15 cellular contexts compared by ENCODE assay signal in genomic region chr22:28139993-28140392, GRCh38.
A peak's percentile ranks its signal among the peaks of the same experiment; 100 is the strongest.
DNase-seq lines count a peak whose midpoint lies in the region; ATAC-seq and TF ChIP-seq lines count a peak whose summit lies in the region.
"Had no signal": no experiment of that assay in that cellular context is flagged by ENCODE, and none has a peak within 500 bp of the region (broad histone marks: within the 10 kb centered on the region; RNA-seq: fewer than 3 reads in every experiment).

No MANE protein-coding gene starts in this region.

- H3K27me3 ChIP-seq in ACC112 (ENCODE audit: insufficient read depth, low read length), result no peaks in the 10 kb centered on the region
- no peaks in the 10 kb centered on the region for H3K27me3 ChIP-seq in IMR-90 (ENCODE audit: control insufficient read depth, insufficient read depth, low read length)
- H3K27me3 ChIP-seq in H7 (ENCODE audit: control insufficient read depth, insufficient read depth, low read length), result no peaks in the 10 kb centered on the region

- peak overlapping the region; percentile 90 for H2BK20ac ChIP-seq in IMR-90 (ENCODE audit: low read depth, low read length)

- peak overlapping the region; percentile 58 for H3K4me2 ChIP-seq in IMR-90 (ENCODE audit: low read depth, low read length)

- H3K18ac ChIP-seq in IMR-90 (ENCODE audit: low read depth, low read length), result peak overlapping the region; percentile 92

- H3K27ac ChIP-seq in ACC112 (ENCODE audit: low read depth, low read length), result peak overlapping the region; percentile 79
- H3K27ac ChIP-seq in IMR-90 (ENCODE audit: insufficient read depth, low read length), result peak overlapping the region; percentile 68
- H3K27ac ChIP-seq: HL-60, thoracic aorta had no signal

- CTCF ChIA-PET in IMR-90 (lab: Yijun Ruan, JAX), result interaction anchor here (0.5 kb wide), 1 partner anchor 71 kb away, joined by 3 read pairs; no protein-coding TSS in a partner anchor

- H3K9me3 ChIP-seq in IMR-90 (ENCODE audit: control insufficient read depth, insufficient read depth, low read length), result no peaks in the 10 kb centered on the region; the same call in 1 of the 2 replicates
- H3K9me3 ChIP-seq: thoracic aorta had no signal

- H3K4me1 ChIP-seq in ACC112 (ENCODE audit: control insufficient read depth, insufficient read depth, low read length, unreplicated experiment) (peaks cover 47% of the 10 kb centered on the region), IMR-90 (ENCODE audit: control insufficient read depth, insufficient read depth, low read length) (peaks cover 25% of the 10 kb centered on the region)

- peaks cover 0 to 3% of the 10 kb centered on the region in 2 experiments; a peak in 2 of 4 replicates for H3K79me1 ChIP-seq in IMR-90 (ENCODE audit: low read depth in 1 of 2, low read length in 2 of 2)

- ATAC-seq in IMR-90 (ENCODE audit: low read depth) (peak; percentile 85), HG03354 (IDR thresholded peaks at IDR 0.05; ENCODE audit: poor library complexity, severe bottlenecking, unreplicated experiment) (no peak), HG03442 (IDR thresholded peaks at IDR 0.05; ENCODE audit: unreplicated experiment) (no peak)
- ATAC-seq: activated T-cell treated with anti-CD3 and anti-CD28 coated beads, Interleukin-2, amount 50 U/mL, for 4 hours had no signal

- H3K27ac Mint-ChIP-seq in mesothelial cell of epicardium, result peak overlapping the region; percentile 81
- H3K27ac Mint-ChIP-seq: activated B cell treated with CpG ODN at 0.5 μM for 24 hours, B cell had no signal

- intact Hi-C loops in IMR-90 (cut with micrococcal nuclease), result loop anchor here (5.0 kb wide), 1 partner anchor 302 kb away; no protein-coding TSS in a partner anchor

- H2AK9ac ChIP-seq in IMR-90 (replicated peaks; ENCODE audit: low read depth, low read length, poor library complexity), result no peak overlapping the region

- DNase-seq in IMR-90 (peak; percentile 93), dedifferentiated amniotic fluid mesenchymal stem cell (ENCODE audit: extremely low spot score) (peak; percentile 74), mesothelial cell of epicardium (ENCODE audit: low spot score in 2 of 2, unreplicated experiment in 2 of 2) (no peak), NCI-H82 treated with DMSO at 0.1 percent for 48 hours (lab: John Stamatoyannopoulos, UW; ENCODE audit: unreplicated experiment) (no peak), H7 (no peak)
- DNase-seq: activated B cell treated with CpG ODN at 0.5 μM for 24 hours; activated T-cell treated with anti-CD3 and anti-CD28 coated beads, Interleukin-2, amount 50 U/mL, for 4 hours; caudate nucleus had no signal

- in situ Hi-C loops in IMR-90 (cut with MboI; ENCODE audit: low sequenced_read_pairs), result no loop called here

- peak overlapping the region; percentile 18 to 85; a peak in 3 of 4 replicates for H4K8ac ChIP-seq in IMR-90 (ENCODE audit: low read depth in 2 of 2, low read length in 2 of 2)

- no CpG with 5 or more reads among the region's 2 CpGs for WGBS in IMR-90 (ENCODE audit: extremely low coverage in 2 of 2, insufficient read length in 1 of 2), 2 experiments

- peak overlapping the region; percentile 56 for H3K9ac ChIP-seq in IMR-90 (ENCODE audit: low read depth, low read length)

- peak overlapping the region; percentile 83 for H2BK120ac ChIP-seq in IMR-90 (ENCODE audit: low read depth, low read length)

- H3K23ac ChIP-seq in IMR-90 (ENCODE audit: low read depth, low read length), result peak overlapping the region; percentile 70

- H4K5ac ChIP-seq in IMR-90 (ENCODE audit: low read depth, low read length), result peak overlapping the region; percentile 55

- peak overlapping the region; percentile 72 for H3K14ac ChIP-seq in IMR-90 (replicated peaks; ENCODE audit: low read depth, low read length)

- peaks cover under 1% of the 10 kb centered on the region for H3K36me3 Mint-ChIP-seq in mesothelial cell of epicardium

- peaks cover 3% of the 10 kb centered on the region; the same call in 1 of the 2 replicates for H4K20me1 ChIP-seq in IMR-90 (ENCODE audit: insufficient read depth, low read length)

- H4K91ac ChIP-seq in IMR-90 (ENCODE audit: insufficient read depth, low read depth, low read length), result peak overlapping the region; percentile 81

- peak overlapping the region; percentile 69 for H3K56ac ChIP-seq in IMR-90 (ENCODE audit: extremely low read depth, insufficient read depth, low read length)

- H3K9me3 Mint-ChIP-seq in mesothelial cell of epicardium, result peaks cover 6% of the 10 kb centered on the region
- H3K9me3 Mint-ChIP-seq: activated B cell treated with CpG ODN at 0.5 μM for 24 hours; activated T-cell treated with anti-CD3 and anti-CD28 coated beads, Interleukin-2, amount 50 U/mL, for 4 hours had no signal

- no peak overlapping the region for H3K4me3 Mint-ChIP-seq in mesothelial cell of epicardium
- H3K4me3 Mint-ChIP-seq: activated B cell treated with CpG ODN at 0.5 μM for 24 hours; activated T-cell treated with anti-CD3 and anti-CD28 coated beads, Interleukin-2, amount 50 U/mL, for 4 hours; B cell had no signal

- H3K27me3 Mint-ChIP-seq in mesothelial cell of epicardium (ENCODE audit: low read depth), result no peaks in the 10 kb centered on the region
- H3K27me3 Mint-ChIP-seq: activated B cell treated with CpG ODN at 0.5 μM for 24 hours had no signal

- peak; percentile 3; the same call in 1 of the 2 replicates for TF ChIP-seq RAD21 in IMR-90 (IDR thresholded peaks at IDR 0.05; ENCODE audit: low read length)

- TF ChIP-seq POLR2A in IMR-90 (IDR thresholded peaks at IDR 0.05; ENCODE audit: low read depth, low read length), result no peak

- H2AFZ ChIP-seq in ACC112 (ENCODE audit: low read length, unreplicated experiment) (peak overlapping the region; percentile 84), IMR-90 (replicated peaks; ENCODE audit: low read length, poor library complexity) (peak overlapping the region; percentile 37)

- POLR2A ChIA-PET in IMR-90 (lab: Charles Lee; ENCODE audit: unreplicated experiment), result no interaction called here

- peak overlapping the region; percentile 86 for H2BK5ac ChIP-seq in IMR-90 (ENCODE audit: low read depth, low read length, poor library complexity, severe bottlenecking)

- peak overlapping the region; percentile 82; the same call in 2 of the 3 replicates for H2BK15ac ChIP-seq in IMR-90 (ENCODE audit: low read depth, low read length)

- no peaks in the 10 kb centered on the region for H3K36me3 ChIP-seq in ACC112 (ENCODE audit: insufficient read depth, low read length)
- no peaks in the 10 kb centered on the region for H3K36me3 ChIP-seq in IMR-90 (ENCODE audit: control insufficient read depth, insufficient read depth, low read length)
- no peaks in the 10 kb centered on the region for H3K36me3 ChIP-seq in H7 (replicated peaks; ENCODE audit: control insufficient read depth, insufficient read depth, low read length)
- H3K36me3 ChIP-seq: thoracic aorta had no signal

- dilution Hi-C loops in IMR-90 (cut with HindIII; ENCODE audit: low sequenced_read_pairs, unreplicated experiment), result no loop called here

- H2AK5ac ChIP-seq in IMR-90 (ENCODE audit: low read depth, low read length), result peak overlapping the region; percentile 81

- peaks cover 56% of the 10 kb centered on the region for H3K4me1 Mint-ChIP-seq in mesothelial cell of epicardium
- H3K4me1 Mint-ChIP-seq: activated B cell treated with CpG ODN at 0.5 μM for 24 hours, B cell had no signal

- peak overlapping the region; percentile 91 for H3K4ac ChIP-seq in IMR-90 (ENCODE audit: low read depth, low read length)

- H3K4me3 ChIP-seq in ACC112 (ENCODE audit: low read depth, low read length), result peak overlapping the region; percentile 40; the same call in 1 of the 2 replicates
- H3K4me3 ChIP-seq in IMR-90 (ENCODE audit: insufficient read depth, low read depth, low read length), result no peak overlapping the region
- no peak overlapping the region for H3K4me3 ChIP-seq in H7 (ENCODE audit: insufficient read depth, low read depth, low read length)
- H3K4me3 ChIP-seq: lung, thoracic aorta had no signal

- peaks cover 9% of the 10 kb centered on the region for H3K9me1 ChIP-seq in IMR-90 (ENCODE audit: insufficient read depth, low read length)

- no TSS peak for BruUV-seq in IMR-90 (replicated peaks; lab: Mats Ljungman, UMichigan)

- H3K79me2 ChIP-seq in ACC112 (ENCODE audit: control insufficient read depth, insufficient read depth, low read length, unreplicated experiment), result no peaks in the 10 kb centered on the region

- TF ChIP-seq CTCF in IMR-90 (conservative IDR thresholded peaks at IDR 0.05; ENCODE audit: low read depth, low read length) (no peak), mesothelial cell of epicardium (IDR thresholded peaks at IDR 0.05; ENCODE audit: unreplicated experiment) (no peak)

TF ChIP-seq in IMR-90, 13 proteins besides CTCF, POLR2A, EP300 and RAD21 (continues in another document):
- TF ChIP-seq CEBPB (IDR thresholded peaks at IDR 0.05; ENCODE audit: low read depth, low read length) (0 out of 2 replicates have a peak, but pooled peaks have one; percentile 5), NFE2L2 (IDR thresholded peaks at IDR 0.05; ENCODE audit: low read depth, low read length) (no peak), MAFK (IDR thresholded peaks at IDR 0.05; ENCODE audit: low read depth, low read length) (0 out of 2 replicates have a peak, but pooled peaks have one; percentile 15), MXI1 (IDR thresholded peaks at IDR 0.05; ENCODE audit: borderline replicate concordance, low read depth, low read length) (no peak), CHD1 (IDR thresholded peaks at IDR 0.05; ENCODE audit: low read depth, low read length) (no peak), RCOR1 (IDR thresholded peaks at IDR 0.05; ENCODE audit: insufficient replicate concordance, low read length) (no peak), FOS (IDR thresholded peaks at IDR 0.05; ENCODE audit: low read depth, low read length) (peak; percentile 78), USF2 (IDR thresholded peaks at IDR 0.05; ENCODE audit: low read depth, low read length) (no peak), RFX5 (IDR thresholded peaks at IDR 0.05; ENCODE audit: low read depth, low read length) (no peak), SMC3 (IDR thresholded peaks at IDR 0.05; ENCODE audit: low read depth, low read length) (no peak), BHLHE40 (IDR thresholded peaks at IDR 0.05; ENCODE audit: low read depth, low read length) (no peak), MAZ (IDR thresholded peaks at IDR 0.05; ENCODE audit: borderline replicate concordance, low read depth, low read length) (no peak)

Comparison
In these comparisons a context has a peak if more than half of its experiments do, and no peak if none do; other contexts are left out.
1. DNase-seq: peak in IMR-90 (single experiment) and dedifferentiated amniotic fluid mesenchymal stem cell (single experiment); none in mesothelial cell of epicardium (0 of 2), NCI-H82 treated with DMSO at 0.1 percent for 48 hours (single experiment) and H7 (single experiment).